Comparison of ENCODE assay signal across 9 cellular contexts in genomic region chr3:108125550-108126071, GRCh38. TPM values are rescaled to one million over a fixed set of nuclear protein-coding genes. Genes with fewer than 3 reads are reported as not detected.
DNase-seq lines count a peak whose midpoint lies in the region; ATAC-seq and TF ChIP-seq lines count a peak whose summit lies in the region.
"Had no signal": no experiment of that assay in that cellular context is flagged by ENCODE, and none has a peak within 500 bp of the region (broad histone marks: within the 10 kb centered on the region; RNA-seq: fewer than 3 reads in every experiment).

No MANE protein-coding gene starts in this region.

- H3K27ac ChIP-seq in adrenal gland (no peak overlapping the region), vagina (no peak overlapping the region)
- H3K27ac ChIP-seq: SK-N-MC had no signal

- intact Hi-C loops in adrenal gland (cut with DNase I), result no loop called here
- intact Hi-C loops in vagina (cut with DNase I), result no loop called here

- no peaks in the 10 kb centered on the region for H3K27me3 ChIP-seq in mononuclear cell (ENCODE audit: insufficient read depth, low read length)
- no peaks in the 10 kb centered on the region for H3K27me3 ChIP-seq in adrenal gland
- no peaks in the 10 kb centered on the region for H3K27me3 ChIP-seq in vagina

- H3K4me1 ChIP-seq in mononuclear cell (ENCODE audit: insufficient read depth, low read length) (peaks cover 76% of the 10 kb centered on the region), adrenal gland (replicated peaks in 1 of 2) (no peaks in the 10 kb centered on the region), vagina (peaks cover 11% of the 10 kb centered on the region)

- TF ChIP-seq CTCF in adrenal gland (IDR thresholded peaks at IDR 0.05) (no peak), vagina (IDR thresholded peaks at IDR 0.05) (no peak)

- WGBS in adrenal gland, 4 donors, result 49 to 70% (median 59%) methylated on average over 5 to 6 of the region's 6 CpGs

- peak; percentile 86 for TF ChIP-seq POLR2A in GM18505 (IDR thresholded peaks at IDR 0.05; ENCODE audit: borderline replicate concordance, extremely low read depth, insufficient read depth, insufficient read length)
- no peak for TF ChIP-seq POLR2A in adrenal gland (IDR thresholded peaks at IDR 0.05)
- no peak for TF ChIP-seq POLR2A in vagina (IDR thresholded peaks at IDR 0.05)

- peak; percentile 51 for ATAC-seq in GM18505 (IDR thresholded peaks at IDR 0.05; ENCODE audit: unreplicated experiment)
- peak; percentile 37 for ATAC-seq in HG02610 (IDR thresholded peaks at IDR 0.05; ENCODE audit: unreplicated experiment)

- H3K36me3 Mint-ChIP-seq in activated CD4-positive, alpha-beta memory T cell treated with anti-CD3 and anti-CD28 coated beads, Interleukin-2, amount 10 ng/mL, durations not matched to agents 7 days and 5 days (ENCODE audit: low read depth), result peaks cover 36% of the 10 kb centered on the region

- H3K9me3 ChIP-seq in mononuclear cell (ENCODE audit: low read depth, low read length), result no peaks in the 10 kb centered on the region
- H3K9me3 ChIP-seq in adrenal gland (replicated peaks in 1 of 3), result no peaks in the 10 kb centered on the region
- no peaks in the 10 kb centered on the region for H3K9me3 ChIP-seq in vagina

- peak overlapping the region; percentile 99 for H3K27ac Mint-ChIP-seq in activated CD4-positive, alpha-beta memory T cell treated with anti-CD3 and anti-CD28 coated beads, Interleukin-2, amount 10 ng/mL, durations not matched to agents 7 days and 5 days

- no peaks in the 10 kb centered on the region for H3K27me3 Mint-ChIP-seq in activated CD4-positive, alpha-beta memory T cell treated with anti-CD3 and anti-CD28 coated beads, Interleukin-2, amount 10 ng/mL, durations not matched to agents 7 days and 5 days

- CTCF ChIA-PET in activated CD4-positive, alpha-beta memory T cell treated with anti-CD3 and anti-CD28 coated beads, Interleukin-2, amount 10 ng/mL, durations not matched to agents 7 days and 5 days (lab: Charles Lee), result interaction anchor here (0.8 to 1.0 kb wide), 3 partner anchors 32 to 168 kb away, joined by 3 to 4 read pairs (median 4); no protein-coding TSS in a partner anchor

- H3K36me3 ChIP-seq in adrenal gland (replicated peaks in 1 of 2), result no peaks in the 10 kb centered on the region
- H3K36me3 ChIP-seq in vagina, result no peaks in the 10 kb centered on the region

- H3K4me3 ChIP-seq in mononuclear cell (ENCODE audit: low read length), result peak overlapping the region; percentile 33
- no peak overlapping the region for H3K4me3 ChIP-seq in adrenal gland
- no peak overlapping the region for H3K4me3 ChIP-seq in vagina
- H3K4me3 ChIP-seq: SK-N-MC had no signal

- DNase-seq in NCI-H1436 treated with DMSO at 0.1 percent for 48 hours (lab: John Stamatoyannopoulos, UW) (peak; percentile 91), adrenal gland (no peak), vagina (ENCODE audit: extremely low spot score in 2 of 2) (no peak), hypothalamus (lab: John Stamatoyannopoulos, UW) (no peak)
- peak; percentile 72 for DNase-seq in activated CD4-positive, alpha-beta memory T cell treated with anti-CD3 and anti-CD28 coated beads, Interleukin-2, amount 10 ng/mL, durations not matched to agents 7 days and 5 days

- peaks cover 66% of the 10 kb centered on the region for H3K4me1 Mint-ChIP-seq in activated CD4-positive, alpha-beta memory T cell treated with anti-CD3 and anti-CD28 coated beads, Interleukin-2, amount 10 ng/mL, durations not matched to agents 7 days and 5 days

- peaks cover 5% of the 10 kb centered on the region for H3K9me3 Mint-ChIP-seq in activated CD4-positive, alpha-beta memory T cell treated with anti-CD3 and anti-CD28 coated beads, Interleukin-2, amount 10 ng/mL, durations not matched to agents 7 days and 5 days

- POLR2A ChIA-PET in activated CD4-positive, alpha-beta memory T cell treated with anti-CD3 and anti-CD28 coated beads, Interleukin-2, amount 10 ng/mL, durations not matched to agents 7 days and 5 days (lab: Charles Lee), result interaction anchor here (0.8 to 8.8 kb wide), 19 partner anchors 8 to 696 kb away, joined by 3 to 259 read pairs (median 7); partner anchors contain the start of genes CD47, CIP2A, DZIP3 and HHLA2

- peak overlapping the region; percentile 84 for H3K4me3 Mint-ChIP-seq in activated CD4-positive, alpha-beta memory T cell treated with anti-CD3 and anti-CD28 coated beads, Interleukin-2, amount 10 ng/mL, durations not matched to agents 7 days and 5 days

RNA-seq across cellular contexts. Expression of gene CD47, which starts 34.8 kb away (rescaled TPM):
- total RNA-seq in activated CD4-positive, alpha-beta memory T cell treated with anti-CD3 and anti-CD28 coated beads, Interleukin-2, amount 10 ng/mL, durations not matched to agents 7 days and 5 days, result 100 to 1,000 TPM; 153 to 161 TPM
- total RNA-seq in mononuclear cell, result 212 TPM
- 100 to 1,000 TPM in 2 of 8 donors, 10 to 100 TPM in 6; 56.5 to 108 (median 82.9) TPM for total RNA-seq in adrenal gland
- polyA plus RNA-seq in adrenal gland, result 10 to 100 TPM; 24.2 to 60.6 (median 37.6) TPM
- 51.3 TPM for total RNA-seq in vagina

Comparison
In these comparisons a context has a peak if more than half of its experiments do, and no peak if none do; other contexts are left out.
1. DNase-seq: peak in NCI-H1436 treated with DMSO at 0.1 percent for 48 hours (single experiment) and activated CD4-positive, alpha-beta memory T cell treated with anti-CD3 and anti-CD28 coated beads, Interleukin-2, amount 10 ng/mL, durations not matched to agents 7 days and 5 days (single experiment); none in adrenal gland (0 of 7), vagina (0 of 2) and hypothalamus (0 of 51).